Comparison of ENCODE assay signal across 8 cellular contexts in the genomic region with DNA sequence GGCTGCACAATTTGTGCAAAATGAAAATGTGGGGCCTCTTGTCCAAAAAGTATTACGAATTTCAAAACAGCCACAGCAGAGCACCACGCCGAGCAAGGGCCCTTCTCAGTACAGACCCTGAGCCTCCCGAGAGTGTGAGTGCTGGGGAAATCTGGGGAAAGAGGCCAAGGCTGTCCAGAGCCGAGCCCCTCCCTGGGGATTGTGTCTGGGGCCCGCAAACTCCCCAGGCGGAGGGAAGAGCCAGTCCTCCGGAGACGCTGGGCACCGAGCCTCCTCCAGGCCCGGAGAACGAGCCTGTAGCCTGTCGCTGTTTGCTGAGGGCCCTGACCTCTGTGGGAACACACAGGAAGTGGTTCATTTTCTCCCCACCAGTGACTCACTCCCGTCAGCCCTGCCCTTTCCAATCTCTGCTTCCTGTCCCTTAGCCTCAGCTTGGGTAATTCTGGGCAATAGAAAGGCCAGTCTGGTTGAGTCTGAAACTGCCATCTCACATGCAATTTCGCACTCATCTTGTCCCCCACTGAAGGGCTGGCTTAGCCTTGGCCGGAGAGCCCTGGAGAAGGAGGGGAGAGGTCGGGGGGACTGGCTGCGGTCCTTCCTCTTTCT. TPM values are rescaled to one million over a fixed set of nuclear protein-coding genes. Genes with fewer than 3 reads are reported as not detected.
DNase-seq lines count a peak whose midpoint lies in the region; ATAC-seq and TF ChIP-seq lines count a peak whose summit lies in the region.

No MANE protein-coding gene starts in this region.

- DNase-seq in AG08396 (ENCODE audit: low spot score) (peak; percentile 91), RPMI7951 (ENCODE audit: low read depth) (peak; percentile 100), globus pallidus (ENCODE audit: low spot score) (peak; percentile 48), prostate gland (ENCODE audit: low spot score) (no peak), uterus (peak; percentile 81 to 85)
- peak; percentile 57 for DNase-seq in activated T-helper 9 cell treated with anti-CD3 and anti-CD28 coated beads, Interleukin-2, amount 50 U/mL, for 16 hours (ENCODE audit: low read depth)

- TF ChIP-seq POLR2A in prostate gland (IDR thresholded peaks at IDR 0.05) (no peak), uterus (IDR thresholded peaks at IDR 0.05) (peak; percentile 13 to 48)

- H3K4me1 ChIP-seq in prostate gland (replicated peaks) (no peaks in the 10 kb centered on the region), uterus (peaks cover 0 to 8% of the 10 kb centered on the region in 2 donors)

- H3K27me3 ChIP-seq in prostate gland (replicated peaks; ENCODE audit: insufficient read depth) (no peaks in the 10 kb centered on the region), uterus (no peaks in the 10 kb centered on the region)

- H3K4me3 ChIP-seq in prostate gland (no peak overlapping the region), uterus (no peak overlapping the region)

- ATAC-seq in GM18873 (IDR thresholded peaks at IDR 0.05; ENCODE audit: low FRiP score, unreplicated experiment) (peak; percentile 95), HG03097 (IDR thresholded peaks at IDR 0.05; ENCODE audit: low FRiP score, unreplicated experiment) (peak; percentile 96)

- H3K36me3 ChIP-seq in prostate gland: no peaks in the 10 kb centered on the region
- H3K36me3 ChIP-seq in uterus: no peaks in the 10 kb centered on the region

- no peaks in the 10 kb centered on the region for H3K9me3 ChIP-seq in prostate gland
- H3K9me3 ChIP-seq in uterus: no peaks in the 10 kb centered on the region

- intact Hi-C loops in prostate gland (cut with DNase I) (loop anchor here (10.0 kb wide), 1 partner anchor 291 kb away; no protein-coding TSS in a partner anchor), uterus (cut with DNase I; ENCODE audit: low total_unique reads) (no loop called here)

- WGBS in prostate gland: 52% methylated on average over 17 of the region's 18 CpGs

- H3K27ac ChIP-seq in prostate gland (peak overlapping the region; percentile 49 to 65), uterus (peak overlapping the region; percentile 83 to 89)

- TF ChIP-seq CTCF in prostate gland (IDR thresholded peaks at IDR 0.05) (no peak), uterus (IDR thresholded peaks at IDR 0.05) (no peak)

RNA-seq across cellular contexts. Expression of gene GNA12, which starts 19.5 kb away (rescaled TPM):
- total RNA-seq in RPMI7951 (2014; rRNA removed; shearing (Covaris generic)): 17.8 and 20.8 TPM in 2 replicates
- total RNA-seq in prostate gland: 100 to 1,000 TPM in 1 of 2 donors, 10 to 100 TPM in 1; 22.6 to 102 TPM
- 100 to 1,000 TPM in 1 of 4 donors, 10 to 100 TPM in 3; 20.5 to 109 (median 50.3) TPM for total RNA-seq in uterus
